1 cellular context compared by ENCODE assay signal in genomic region chr3:39137991-39138803, GRCh38.
TF ChIP-seq lines count a peak whose summit lies in the region.

No MANE protein-coding gene starts in this region.

TF ChIP-seq in endothelial cell of umbilical vein, 7 proteins besides CTCF, POLR2A, EP300 and RAD21:
- TF ChIP-seq EZH2 (IDR thresholded peaks at IDR 0.05; ENCODE audit: borderline replicate concordance, low read depth, low read length, severe bottlenecking) (no peak), MAX (IDR thresholded peaks at IDR 0.05; ENCODE audit: insufficient read depth, insufficient read length) (no peak), JUN (IDR thresholded peaks at IDR 0.05; ENCODE audit: borderline replicate concordance, insufficient read depth, insufficient read length, low read depth) (no peak), GATA2 (IDR thresholded peaks at IDR 0.05; ENCODE audit: insufficient read depth, insufficient read length, low read depth, low read length) (no peak), MYC (IDR thresholded peaks at IDR 0.05; ENCODE audit: low read depth, low read length) (no peak), FOS (IDR thresholded peaks at IDR 0.05; ENCODE audit: borderline replicate concordance, insufficient read depth, low read length) (no peak), POLR2AphosphoS5 (IDR thresholded peaks at IDR 0.05; ENCODE audit: insufficient read depth, low read depth, low read length) (no peak)
